In genomic region chr19:58181902-58182576, GRCh38 we compare ENCODE assay signal across 7 cellular contexts. TPM values are rescaled to one million over a fixed set of nuclear protein-coding genes. Genes with fewer than 3 reads are reported as not detected.
A peak's percentile ranks its signal among the peaks of the same experiment; 100 is the strongest.
DNase-seq lines count a peak whose midpoint lies in the region; ATAC-seq and TF ChIP-seq lines count a peak whose summit lies in the region.

No MANE protein-coding gene starts in this region.

- peak overlapping the region; percentile 96 for H3K27ac Mint-ChIP-seq in activated CD4-positive, alpha-beta T cell treated with anti-CD3 and anti-CD28 coated beads, Interleukin-2, amount 10 ng/mL, durations not matched to agents 24 days and 14 days
- H3K27ac Mint-ChIP-seq in stimulated activated naive B cell treated with anti-CD40 and anti-IgM and Interleukin-4, amounts not matched to agents 10 μg/mL and 1 μg/mL and 100 μg/mL, for 72 hours: peak overlapping the region; percentile 100

- no peaks in the 10 kb centered on the region for H3K27me3 Mint-ChIP-seq in activated CD4-positive, alpha-beta T cell treated with anti-CD3 and anti-CD28 coated beads, Interleukin-2, amount 10 ng/mL, durations not matched to agents 24 days and 14 days
- no peaks in the 10 kb centered on the region for H3K27me3 Mint-ChIP-seq in stimulated activated naive B cell treated with anti-CD40 and anti-IgM and Interleukin-4, amounts not matched to agents 10 μg/mL and 1 μg/mL and 100 μg/mL, for 72 hours

- peak overlapping the region; percentile 97 for H3K4me3 Mint-ChIP-seq in activated CD4-positive, alpha-beta T cell treated with anti-CD3 and anti-CD28 coated beads, Interleukin-2, amount 10 ng/mL, durations not matched to agents 24 days and 14 days
- peak overlapping the region; percentile 89 to 96 for H3K4me3 Mint-ChIP-seq in stimulated activated naive B cell treated with anti-CD40 and anti-IgM and Interleukin-4, amounts not matched to agents 10 μg/mL and 1 μg/mL and 100 μg/mL, for 72 hours

- H3K4me1 ChIP-seq in mucosa of stomach (ENCODE audit: control insufficient read depth, insufficient read depth, low read length): no peaks in the 10 kb centered on the region

- peak overlapping the region; percentile 75 for H3K4me3 ChIP-seq in mucosa of stomach (ENCODE audit: low read length)

- intact Hi-C loops in activated CD4-positive, alpha-beta T cell treated with anti-CD3 and anti-CD28 coated beads, Interleukin-2, amount 10 ng/mL, durations not matched to agents 24 days and 14 days (cut with micrococcal nuclease): loop anchor here (1.0 to 10.0 kb wide), 4 partner anchors 199 to 771 kb away; partner anchors contain the start of genes ZBTB45, ZNF17, ZNF552 and ZNF837

- H3K9ac ChIP-seq in mucosa of stomach (ENCODE audit: low read length): no peak overlapping the region

- H3K4me1 Mint-ChIP-seq in activated CD4-positive, alpha-beta T cell treated with anti-CD3 and anti-CD28 coated beads, Interleukin-2, amount 10 ng/mL, durations not matched to agents 24 days and 14 days: peaks cover 13% of the 10 kb centered on the region
- H3K4me1 Mint-ChIP-seq in stimulated activated naive B cell treated with anti-CD40 and anti-IgM and Interleukin-4, amounts not matched to agents 10 μg/mL and 1 μg/mL and 100 μg/mL, for 72 hours: peaks cover 11 to 27% of the 10 kb centered on the region in 2 donors

- H3K36me3 ChIP-seq in mucosa of stomach (ENCODE audit: control insufficient read depth, insufficient read depth, low read length): peaks cover 11% of the 10 kb centered on the region

- peak; percentile 44 for DNase-seq in NCI-H1048 (lab: John Stamatoyannopoulos, UW)
- DNase-seq in activated CD4-positive, alpha-beta T cell treated with anti-CD3 and anti-CD28 coated beads, Interleukin-2, amount 10 ng/mL, durations not matched to agents 24 days and 14 days: peak; percentile 86
- peak; percentile 49 for DNase-seq in ecto neural progenitor cell (ENCODE audit: low spot score)
- peak; percentile 50 for DNase-seq in stimulated activated naive B cell treated with anti-CD40 and anti-IgM and Interleukin-4, amounts not matched to agents 10 μg/mL and 1 μg/mL and 100 μg/mL, for 72 hours

- H3K27me3 ChIP-seq in mucosa of stomach (ENCODE audit: control insufficient read depth, insufficient read depth, low read length): no peaks in the 10 kb centered on the region

- peak; percentile 21 to 24 for ATAC-seq in stimulated activated naive B cell treated with anti-CD40 and anti-IgM and Interleukin-4, amounts not matched to agents 10 μg/mL and 1 μg/mL and 100 μg/mL, for 72 hours (replicated peaks)
- no peak for ATAC-seq in GM19328 (IDR thresholded peaks at IDR 0.05; ENCODE audit: unreplicated experiment)

- H3K9me3 ChIP-seq in mucosa of stomach (ENCODE audit: control insufficient read depth, low read length): peaks cover 52% of the 10 kb centered on the region

- peaks cover 6% of the 10 kb centered on the region for H3K9me3 Mint-ChIP-seq in activated CD4-positive, alpha-beta T cell treated with anti-CD3 and anti-CD28 coated beads, Interleukin-2, amount 10 ng/mL, durations not matched to agents 24 days and 14 days
- H3K9me3 Mint-ChIP-seq in stimulated activated naive B cell treated with anti-CD40 and anti-IgM and Interleukin-4, amounts not matched to agents 10 μg/mL and 1 μg/mL and 100 μg/mL, for 72 hours: peaks cover 17 to 26% of the 10 kb centered on the region in 2 donors

- TF ChIP-seq CTCF in GM12873 (IDR thresholded peaks at IDR 0.05; ENCODE audit: insufficient read depth, low read depth, low read length, missing control alignments): peak; percentile 75

- H3K36me3 Mint-ChIP-seq in activated CD4-positive, alpha-beta T cell treated with anti-CD3 and anti-CD28 coated beads, Interleukin-2, amount 10 ng/mL, durations not matched to agents 24 days and 14 days (ENCODE audit: low read depth): peaks cover 51% of the 10 kb centered on the region
- peaks cover 40 to 66% of the 10 kb centered on the region in 2 donors for H3K36me3 Mint-ChIP-seq in stimulated activated naive B cell treated with anti-CD40 and anti-IgM and Interleukin-4, amounts not matched to agents 10 μg/mL and 1 μg/mL and 100 μg/mL, for 72 hours

RNA-seq across cellular contexts. Expression of gene ZNF274, which starts 0.8 kb away (rescaled TPM):
- total RNA-seq in activated CD4-positive, alpha-beta T cell treated with anti-CD3 and anti-CD28 coated beads, Interleukin-2, amount 10 ng/mL, durations not matched to agents 24 days and 14 days: 19.4 and 19.8 TPM in 2 replicates

RNA-seq across cellular contexts. Expression of gene ZNF329, which starts 31.4 kb away (rescaled TPM):
- total RNA-seq in activated CD4-positive, alpha-beta T cell treated with anti-CD3 and anti-CD28 coated beads, Interleukin-2, amount 10 ng/mL, durations not matched to agents 24 days and 14 days: 1.4 and 2.1 TPM in 2 replicates

RNA-seq across cellular contexts. Expression of gene ZNF544, which starts 46.7 kb away (rescaled TPM):
- 52.9 and 55.5 TPM in 2 replicates for total RNA-seq in activated CD4-positive, alpha-beta T cell treated with anti-CD3 and anti-CD28 coated beads, Interleukin-2, amount 10 ng/mL, durations not matched to agents 24 days and 14 days
